ENCODE assay signal across 8 cellular contexts in genomic region chr6:29723666-29724588, GRCh38. TPM values are rescaled to one million over a fixed set of nuclear protein-coding genes. Genes with fewer than 3 reads are reported as not detected.
DNase-seq lines count a peak whose midpoint lies in the region; ATAC-seq and TF ChIP-seq lines count a peak whose summit lies in the region.

No MANE protein-coding gene starts in this region.

- DNase-seq in activated T-cell treated with anti-CD3 and anti-CD28 coated beads for 1 hour (ENCODE audit: low read depth) (peak; percentile 69), neural progenitor cell (ENCODE audit: low spot score) (peak; percentile 68), substantia nigra (lab: John Stamatoyannopoulos, UW) (peak in 8 of 49 donors; percentile 9 to 72 (median 22)), NCI-H187 (lab: John Stamatoyannopoulos, UW) (no peak), NCI-H1105 (lab: John Stamatoyannopoulos, UW) (no peak)

- no peaks in the 10 kb centered on the region for H3K36me3 ChIP-seq in neural progenitor cell

- ATAC-seq in GM18909 (IDR thresholded peaks at IDR 0.05; ENCODE audit: poor library complexity, unreplicated experiment) (peak; percentile 47), HG03520 (IDR thresholded peaks at IDR 0.05; ENCODE audit: unreplicated experiment) (peak; percentile 29), esophagus mucosa (peak; percentile 53)

- no peak overlapping the region for H3K9ac ChIP-seq in neural progenitor cell

- TF ChIP-seq CTCF in neural progenitor cell (IDR thresholded peaks at IDR 0.05), result no peak

- H3F3A ChIP-seq in neural progenitor cell (ENCODE audit: low read depth), result no peaks in the 10 kb centered on the region

- H3K4me1 ChIP-seq in neural progenitor cell, result no peaks in the 10 kb centered on the region

- no peaks in the 10 kb centered on the region for H3K79me2 ChIP-seq in neural progenitor cell (ENCODE audit: low read depth)

- H3K4me3 Mint-ChIP-seq in neural progenitor cell, result peak overlapping the region; percentile 79

- H3K27ac ChIP-seq in neural progenitor cell, result no peak overlapping the region
- H3K27ac ChIP-seq in substantia nigra (ENCODE audit: low read depth, low read length, poor library complexity, severe bottlenecking), result peak overlapping the region; percentile 64

- peaks cover 73% of the 10 kb centered on the region for H3K27me3 ChIP-seq in neural progenitor cell

- H3K9me3 ChIP-seq in neural progenitor cell (ENCODE audit: low read depth), result no peaks in the 10 kb centered on the region

- peak overlapping the region; percentile 86 for H2AFZ ChIP-seq in neural progenitor cell (replicated peaks)

- no peak overlapping the region for H3K27ac Mint-ChIP-seq in neural progenitor cell

- H4K20me1 ChIP-seq in neural progenitor cell (ENCODE audit: low read depth), result peaks cover 3% of the 10 kb centered on the region

- H3K27me3 Mint-ChIP-seq in neural progenitor cell (ENCODE audit: insufficient read depth, low read depth), result peaks cover 45% of the 10 kb centered on the region

- H3K4me2 ChIP-seq in neural progenitor cell, result peak overlapping the region; percentile 87

- H3K4me3 ChIP-seq in neural progenitor cell, result peak overlapping the region; percentile 55

- H3K9me3 Mint-ChIP-seq in neural progenitor cell, result peaks cover 2% of the 10 kb centered on the region

- no peaks in the 10 kb centered on the region for H3K4me1 Mint-ChIP-seq in neural progenitor cell

- H3K36me3 Mint-ChIP-seq in neural progenitor cell, result no peaks in the 10 kb centered on the region

RNA-seq across cellular contexts. Expression of gene HLA-F, which starts 0.7 kb away (rescaled TPM):
- total RNA-seq in esophagus mucosa, result 6.8 TPM
- 0.56 TPM in 1 of 2 replicates, not detected in the other for total RNA-seq in neural progenitor cell (ENCODE audit: low replicate concordance)

RNA-seq across cellular contexts. Expression of gene ZFP57, which starts 43.0 kb away (rescaled TPM):
- total RNA-seq in esophagus mucosa (2.1 TPM), neural progenitor cell (ENCODE audit: low replicate concordance) (not detected in 2 replicates)

Comparison
In these comparisons a context has a peak if more than half of its experiments do, and no peak if none do; other contexts are left out.
1. DNase-seq: peak in activated T-cell treated with anti-CD3 and anti-CD28 coated beads for 1 hour (single experiment) and neural progenitor cell (single experiment); none in NCI-H187 (0 of 2) and NCI-H1105 (single experiment).
2. Peak in every context shown above with its lines, with median percentiles within 50 percentile points of each other: ATAC-seq.